In genomic region chr14:20866963-20867362, GRCh38 we compare ENCODE assay signal across 10 cellular contexts. TPM values are rescaled to one million over a fixed set of nuclear protein-coding genes. Genes with fewer than 3 reads are reported as not detected.
DNase-seq lines count a peak whose midpoint lies in the region; ATAC-seq and TF ChIP-seq lines count a peak whose summit lies in the region.
"Had no signal": no experiment of that assay in that cellular context is flagged by ENCODE, and none has a peak within 500 bp of the region (broad histone marks: within the 10 kb centered on the region; RNA-seq: fewer than 3 reads in every experiment).

No MANE protein-coding gene starts in this region.

- peaks cover 13% of the 10 kb centered on the region for H3K27me3 Mint-ChIP-seq in activated CD8-positive, alpha-beta T cell treated with anti-CD3 and anti-CD28 coated beads for 36 hours
- H3K27me3 Mint-ChIP-seq in activated CD8-positive, alpha-beta T cell treated with anti-CD3 and anti-CD28 coated beads, Interleukin-2, amount 10 ng/mL, durations not matched to agents 7 days and 5 days (ENCODE audit: low read depth), result peaks cover 41% of the 10 kb centered on the region

- peaks cover 3% of the 10 kb centered on the region for H3K4me1 ChIP-seq in testis

- no peaks in the 10 kb centered on the region for H3K27me3 ChIP-seq in testis

- no peak overlapping the region for H3K27ac Mint-ChIP-seq in activated CD8-positive, alpha-beta T cell treated with anti-CD3 and anti-CD28 coated beads for 36 hours
- no peak overlapping the region for H3K27ac Mint-ChIP-seq in activated CD8-positive, alpha-beta T cell treated with anti-CD3 and anti-CD28 coated beads, Interleukin-2, amount 10 ng/mL, durations not matched to agents 7 days and 5 days
- H3K27ac Mint-ChIP-seq: CD4-positive, CD25-positive, alpha-beta regulatory T cell had no signal

- CTCF ChIA-PET in activated CD8-positive, alpha-beta T cell treated with anti-CD3 and anti-CD28 coated beads for 36 hours (lab: Charles Lee), result interaction anchor here (1.0 to 8.0 kb wide), 5 partner anchors 8 to 170 kb away, joined by 3 to 89 read pairs (median 7); no protein-coding TSS in a partner anchor
- CTCF ChIA-PET in activated CD8-positive, alpha-beta T cell treated with anti-CD3 and anti-CD28 coated beads, Interleukin-2, amount 10 ng/mL, durations not matched to agents 7 days and 5 days (lab: Charles Lee), result interaction anchor here (0.7 to 5.4 kb wide), 4 partner anchors 9 to 182 kb away, joined by 3 to 37 read pairs (median 6); no protein-coding TSS in a partner anchor

- no peak overlapping the region for H3K4me3 Mint-ChIP-seq in activated CD8-positive, alpha-beta T cell treated with anti-CD3 and anti-CD28 coated beads for 36 hours
- no peak overlapping the region for H3K4me3 Mint-ChIP-seq in activated CD8-positive, alpha-beta T cell treated with anti-CD3 and anti-CD28 coated beads, Interleukin-2, amount 10 ng/mL, durations not matched to agents 7 days and 5 days
- H3K4me3 Mint-ChIP-seq: CD4-positive, CD25-positive, alpha-beta regulatory T cell had no signal

- WGBS in testis, 2 donors, result 13 to 21% methylated on average over 2 of the region's 2 CpGs

- no peaks in the 10 kb centered on the region for H3K36me3 ChIP-seq in testis (ENCODE audit: low read depth, missing control alignments)

- TF ChIP-seq POLR2A in testis (IDR thresholded peaks at IDR 0.05), result no peak

- H3K36me3 Mint-ChIP-seq in activated CD8-positive, alpha-beta T cell treated with anti-CD3 and anti-CD28 coated beads for 36 hours (ENCODE audit: low read depth), result no peaks in the 10 kb centered on the region
- H3K36me3 Mint-ChIP-seq in activated CD8-positive, alpha-beta T cell treated with anti-CD3 and anti-CD28 coated beads, Interleukin-2, amount 10 ng/mL, durations not matched to agents 7 days and 5 days (ENCODE audit: low read depth), result no peaks in the 10 kb centered on the region
- H3K36me3 Mint-ChIP-seq: CD4-positive, CD25-positive, alpha-beta regulatory T cell had no signal

- H3K4me1 Mint-ChIP-seq in activated CD8-positive, alpha-beta T cell treated with anti-CD3 and anti-CD28 coated beads for 36 hours (ENCODE audit: low read depth), result no peaks in the 10 kb centered on the region
- H3K4me1 Mint-ChIP-seq in activated CD8-positive, alpha-beta T cell treated with anti-CD3 and anti-CD28 coated beads, Interleukin-2, amount 10 ng/mL, durations not matched to agents 7 days and 5 days (ENCODE audit: low read depth), result no peaks in the 10 kb centered on the region
- H3K4me1 Mint-ChIP-seq: CD4-positive, CD25-positive, alpha-beta regulatory T cell had no signal

- no peaks in the 10 kb centered on the region for H3K9me3 Mint-ChIP-seq in activated CD8-positive, alpha-beta T cell treated with anti-CD3 and anti-CD28 coated beads for 36 hours
- H3K9me3 Mint-ChIP-seq in activated CD8-positive, alpha-beta T cell treated with anti-CD3 and anti-CD28 coated beads, Interleukin-2, amount 10 ng/mL, durations not matched to agents 7 days and 5 days (ENCODE audit: insufficient read depth), result no peaks in the 10 kb centered on the region

- POLR2A ChIA-PET in activated CD8-positive, alpha-beta T cell treated with anti-CD3 and anti-CD28 coated beads for 36 hours (lab: Charles Lee), result no interaction called here
- POLR2A ChIA-PET in activated CD8-positive, alpha-beta T cell treated with anti-CD3 and anti-CD28 coated beads, Interleukin-2, amount 10 ng/mL, durations not matched to agents 7 days and 5 days (lab: Charles Lee), result no interaction called here

- no peak overlapping the region for H3K27ac ChIP-seq in testis

- peak; percentile 5 for DNase-seq in activated CD8-positive, alpha-beta T cell treated with anti-CD3 and anti-CD28 coated beads for 36 hours
- no peak for DNase-seq in activated CD8-positive, alpha-beta T cell treated with anti-CD3 and anti-CD28 coated beads, Interleukin-2, amount 10 ng/mL, durations not matched to agents 7 days and 5 days
- DNase-seq in OCI-M1 (lab: John Stamatoyannopoulos, UW) (peak; percentile 25), fibroblast of the aortic adventitia (ENCODE audit: low read depth) (peak; percentile 8), testis (peak; percentile 66), NCI-H82 treated with DMSO at 0.1 percent for 48 hours (lab: John Stamatoyannopoulos, UW; ENCODE audit: unreplicated experiment) (no peak)
- DNase-seq: CD4-positive, CD25-positive, alpha-beta regulatory T cell had no signal

- no peaks in the 10 kb centered on the region for H3K9me3 ChIP-seq in testis
- H3K9me3 ChIP-seq: mucosa of descending colon had no signal

- H3K4me3 ChIP-seq in fibroblast of the aortic adventitia (ENCODE audit: low read depth, low read length), result no peak overlapping the region
- H3K4me3 ChIP-seq in testis, result no peak overlapping the region
- H3K4me3 ChIP-seq: mucosa of descending colon had no signal

- no peak for TF ChIP-seq CTCF in activated CD8-positive, alpha-beta T cell treated with anti-CD3 and anti-CD28 coated beads for 36 hours (IDR thresholded peaks at IDR 0.05)
- peak; percentile 46 for TF ChIP-seq CTCF in fibroblast of the aortic adventitia (IDR thresholded peaks at IDR 0.05; ENCODE audit: insufficient read depth, low read length)
- peak; percentile 30 to 43 (median 34) for TF ChIP-seq CTCF in testis (IDR thresholded peaks at IDR 0.05)

- intact Hi-C loops in activated CD8-positive, alpha-beta T cell treated with anti-CD3 and anti-CD28 coated beads for 36 hours (cut with micrococcal nuclease), result no loop called here
- intact Hi-C loops in testis (cut with DNase I; ENCODE audit: low total_unique reads), result no loop called here

- ATAC-seq in activated CD8-positive, alpha-beta T cell treated with anti-CD3 and anti-CD28 coated beads for 36 hours, result no peak
- ATAC-seq in activated CD8-positive, alpha-beta T cell treated with anti-CD3 and anti-CD28 coated beads, Interleukin-2, amount 10 ng/mL, durations not matched to agents 7 days and 5 days, result no peak
- ATAC-seq in HG02642 (IDR thresholded peaks at IDR 0.05; ENCODE audit: poor library complexity, unreplicated experiment) (no peak), HG03354 (IDR thresholded peaks at IDR 0.05; ENCODE audit: poor library complexity, severe bottlenecking, unreplicated experiment) (no peak)
- ATAC-seq: mucosa of descending colon had no signal

RNA-seq across cellular contexts. Expression of gene RNASE3, which starts 24.2 kb away (rescaled TPM):
- total RNA-seq in activated CD8-positive, alpha-beta T cell treated with anti-CD3 and anti-CD28 coated beads for 36 hours, result not detected
- not detected for total RNA-seq in activated CD8-positive, alpha-beta T cell treated with anti-CD3 and anti-CD28 coated beads, Interleukin-2, amount 10 ng/mL, durations not matched to agents 7 days and 5 days
- total RNA-seq in fibroblast of the aortic adventitia (ENCODE audit: low replicate concordance) (not detected in 2 replicates), testis (under 1 TPM; 0.50 to 0.63 TPM)
- polyA plus RNA-seq in testis (ENCODE audit: insufficient read depth, low read depth, low replicate concordance), result 1.4 TPM
- total RNA-seq: CD4-positive, CD25-positive, alpha-beta regulatory T cell; mucosa of descending colon had no signal
- polyA plus RNA-seq: CD4-positive, CD25-positive, alpha-beta regulatory T cell had no signal

Comparison
In these comparisons a context has a peak if more than half of its experiments do, and no peak if none do; other contexts are left out.
1. DNase-seq: peak in activated CD8-positive, alpha-beta T cell treated with anti-CD3 and anti-CD28 coated beads for 36 hours (single experiment), OCI-M1 (single experiment), fibroblast of the aortic adventitia (single experiment) and testis (single experiment); none in activated CD8-positive, alpha-beta T cell treated with anti-CD3 and anti-CD28 coated beads, Interleukin-2, amount 10 ng/mL, durations not matched to agents 7 days and 5 days (single experiment) and NCI-H82 treated with DMSO at 0.1 percent for 48 hours (single experiment).